ENCODE assay signal across 1 cellular context in the genomic region with DNA sequence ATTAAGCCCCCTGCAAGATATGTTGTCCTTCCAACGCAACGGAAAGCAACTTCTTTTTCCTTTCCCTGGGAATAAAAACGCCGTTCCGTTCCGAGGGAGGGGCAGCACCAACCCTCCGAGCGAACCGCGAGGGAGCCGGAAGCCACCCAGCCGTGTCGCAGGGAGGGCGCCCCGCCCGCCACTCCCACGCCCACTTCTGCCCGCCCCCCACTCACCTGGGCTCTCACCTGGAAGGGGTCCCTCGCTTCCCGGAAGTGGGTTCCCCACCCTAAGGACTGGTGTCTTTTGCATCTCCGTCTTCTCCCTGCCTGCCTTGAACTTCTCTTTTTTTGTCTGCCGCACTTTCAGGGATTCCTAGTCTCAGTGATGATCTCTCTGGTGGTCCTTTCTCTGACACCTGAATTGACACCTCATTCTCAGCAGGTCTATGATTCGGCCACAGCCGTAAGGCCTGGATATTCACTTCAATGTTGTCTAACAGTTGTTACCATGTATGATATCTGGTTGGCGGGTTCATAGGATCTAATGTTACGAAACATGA.
A peak's percentile ranks its signal among the peaks of the same experiment; 100 is the strongest.
TF ChIP-seq lines count a peak whose summit lies in the region.

No MANE protein-coding gene starts in this region.

TF ChIP-seq in HEK293, 187 proteins besides CTCF, POLR2A, EP300 and RAD21 (continued from another document and continues in another):
- TF ChIP-seq, protein P1, sequence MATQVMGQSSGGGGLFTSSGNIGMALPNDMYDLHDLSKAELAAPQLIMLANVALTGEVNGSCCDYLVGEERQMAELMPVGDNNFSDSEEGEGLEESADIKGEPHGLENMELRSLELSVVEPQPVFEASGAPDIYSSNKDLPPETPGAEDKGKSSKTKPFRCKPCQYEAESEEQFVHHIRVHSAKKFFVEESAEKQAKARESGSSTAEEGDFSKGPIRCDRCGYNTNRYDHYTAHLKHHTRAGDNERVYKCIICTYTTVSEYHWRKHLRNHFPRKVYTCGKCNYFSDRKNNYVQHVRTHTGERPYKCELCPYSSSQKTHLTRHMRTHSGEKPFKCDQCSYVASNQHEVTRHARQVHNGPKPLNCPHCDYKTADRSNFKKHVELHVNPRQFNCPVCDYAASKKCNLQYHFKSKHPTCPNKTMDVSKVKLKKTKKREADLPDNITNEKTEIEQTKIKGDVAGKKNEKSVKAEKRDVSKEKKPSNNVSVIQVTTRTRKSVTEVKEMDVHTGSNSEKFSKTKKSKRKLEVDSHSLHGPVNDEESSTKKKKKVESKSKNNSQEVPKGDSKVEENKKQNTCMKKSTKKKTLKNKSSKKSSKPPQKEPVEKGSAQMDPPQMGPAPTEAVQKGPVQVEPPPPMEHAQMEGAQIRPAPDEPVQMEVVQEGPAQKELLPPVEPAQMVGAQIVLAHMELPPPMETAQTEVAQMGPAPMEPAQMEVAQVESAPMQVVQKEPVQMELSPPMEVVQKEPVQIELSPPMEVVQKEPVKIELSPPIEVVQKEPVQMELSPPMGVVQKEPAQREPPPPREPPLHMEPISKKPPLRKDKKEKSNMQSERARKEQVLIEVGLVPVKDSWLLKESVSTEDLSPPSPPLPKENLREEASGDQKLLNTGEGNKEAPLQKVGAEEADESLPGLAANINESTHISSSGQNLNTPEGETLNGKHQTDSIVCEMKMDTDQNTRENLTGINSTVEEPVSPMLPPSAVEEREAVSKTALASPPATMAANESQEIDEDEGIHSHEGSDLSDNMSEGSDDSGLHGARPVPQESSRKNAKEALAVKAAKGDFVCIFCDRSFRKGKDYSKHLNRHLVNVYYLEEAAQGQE (tag by site-specific recombination; IDR thresholded peaks at IDR 0.05): no peak; the same call in 1 of the 2 replicates
- TF ChIP-seq ZNF777 (tag by site-specific recombination; IDR thresholded peaks at IDR 0.05; ENCODE audit: borderline replicate concordance) (no peak), ZNF558 (tag by site-specific recombination; IDR thresholded peaks at IDR 0.05) (no peak), KLF1 (tag by site-specific recombination; IDR thresholded peaks at IDR 0.05) (no peak; the same call in 1 of the 2 replicates), GLIS2 (tag by site-specific recombination; IDR thresholded peaks at IDR 0.05) (peak; percentile 82), ZNF521 (tag by site-specific recombination; IDR thresholded peaks at IDR 0.05) (no peak), SP3 (tag by site-specific recombination; IDR thresholded peaks at IDR 0.05) (peak; percentile 86), HOXA7 (CRISPR knock-in tag; IDR thresholded peaks at IDR 0.05; ENCODE audit: borderline replicate concordance) (no peak), MYNN (tag by site-specific recombination; IDR thresholded peaks at IDR 0.05; ENCODE audit: borderline replicate concordance) (no peak), ZNF792 (tag by site-specific recombination; IDR thresholded peaks at IDR 0.05) (no peak), ZNF223 (tag by site-specific recombination; IDR thresholded peaks at IDR 0.05) (0 out of 2 replicates have a peak, but pooled peaks have one; percentile 9), IKZF3 (tag by site-specific recombination; IDR thresholded peaks at IDR 0.05) (no peak), YY2 (tag by site-specific recombination; IDR thresholded peaks at IDR 0.05) (no peak), ZNF658 (tag by site-specific recombination; IDR thresholded peaks at IDR 0.05) (no peak), ZBTB8A (tag by site-specific recombination; IDR thresholded peaks at IDR 0.05) (peak; percentile 75), ZNF335 (tag by site-specific recombination; conservative IDR thresholded peaks at IDR 0.05) (peak; percentile 90), ZNF626 (tag by site-specific recombination; IDR thresholded peaks at IDR 0.05) (no peak), OSR2 (tag by site-specific recombination; IDR thresholded peaks at IDR 0.05) (no peak), ZNF660 (tag by site-specific recombination; IDR thresholded peaks at IDR 0.05) (peak; percentile 5; the same call in 1 of the 2 replicates), SALL2 (tag by site-specific recombination; IDR thresholded peaks at IDR 0.05; ENCODE audit: borderline replicate concordance) (no peak), ZNF221 (tag by site-specific recombination; IDR thresholded peaks at IDR 0.05; ENCODE audit: borderline replicate concordance) (no peak), ZNF239 (tag by site-specific recombination; IDR thresholded peaks at IDR 0.05) (no peak), ZNF585B (tag by site-specific recombination; IDR thresholded peaks at IDR 0.05) (no peak), ZNF133 (tag by site-specific recombination; IDR thresholded peaks at IDR 0.05) (no peak), ZNF10 (tag by site-specific recombination; IDR thresholded peaks at IDR 0.05) (no peak), ZNF302 (tag by site-specific recombination; IDR thresholded peaks at IDR 0.05; ENCODE audit: low read depth) (no peak), PRDM1 (tag by site-specific recombination; IDR thresholded peaks at IDR 0.05) (peak; percentile 50; the same call in 1 of the 2 replicates), ZBTB17 (tag by site-specific recombination; IDR thresholded peaks at IDR 0.05) (0 out of 2 replicates have a peak, but pooled peaks have one; percentile 18), GFI1B (tag by site-specific recombination; IDR thresholded peaks at IDR 0.05) (no peak), ZNF24 (tag by site-specific recombination; IDR thresholded peaks at IDR 0.05) (0 out of 2 replicates have a peak, but pooled peaks have one; percentile 14), ZNF837 (tag by site-specific recombination; IDR thresholded peaks at IDR 0.05) (no peak), ZFHX2 (tag by site-specific recombination; conservative IDR thresholded peaks at IDR 0.05) (peak; percentile 77), ZNF629 (tag by site-specific recombination; IDR thresholded peaks at IDR 0.05) (peak; percentile 50; the same call in 1 of the 2 replicates), SP7 (tag by site-specific recombination; IDR thresholded peaks at IDR 0.05) (peak; percentile 8; the same call in 1 of the 2 replicates), OVOL3 (tag by site-specific recombination; IDR thresholded peaks at IDR 0.05) (no peak), ZNF341 (tag by site-specific recombination; IDR thresholded peaks at IDR 0.05; ENCODE audit: low read depth) (peak; percentile 86), ZNF391 (tag by site-specific recombination; IDR thresholded peaks at IDR 0.05; ENCODE audit: borderline replicate concordance, low read depth) (0 out of 2 replicates have a peak, but pooled peaks have one; percentile 10)
- TF ChIP-seq, protein P2, sequence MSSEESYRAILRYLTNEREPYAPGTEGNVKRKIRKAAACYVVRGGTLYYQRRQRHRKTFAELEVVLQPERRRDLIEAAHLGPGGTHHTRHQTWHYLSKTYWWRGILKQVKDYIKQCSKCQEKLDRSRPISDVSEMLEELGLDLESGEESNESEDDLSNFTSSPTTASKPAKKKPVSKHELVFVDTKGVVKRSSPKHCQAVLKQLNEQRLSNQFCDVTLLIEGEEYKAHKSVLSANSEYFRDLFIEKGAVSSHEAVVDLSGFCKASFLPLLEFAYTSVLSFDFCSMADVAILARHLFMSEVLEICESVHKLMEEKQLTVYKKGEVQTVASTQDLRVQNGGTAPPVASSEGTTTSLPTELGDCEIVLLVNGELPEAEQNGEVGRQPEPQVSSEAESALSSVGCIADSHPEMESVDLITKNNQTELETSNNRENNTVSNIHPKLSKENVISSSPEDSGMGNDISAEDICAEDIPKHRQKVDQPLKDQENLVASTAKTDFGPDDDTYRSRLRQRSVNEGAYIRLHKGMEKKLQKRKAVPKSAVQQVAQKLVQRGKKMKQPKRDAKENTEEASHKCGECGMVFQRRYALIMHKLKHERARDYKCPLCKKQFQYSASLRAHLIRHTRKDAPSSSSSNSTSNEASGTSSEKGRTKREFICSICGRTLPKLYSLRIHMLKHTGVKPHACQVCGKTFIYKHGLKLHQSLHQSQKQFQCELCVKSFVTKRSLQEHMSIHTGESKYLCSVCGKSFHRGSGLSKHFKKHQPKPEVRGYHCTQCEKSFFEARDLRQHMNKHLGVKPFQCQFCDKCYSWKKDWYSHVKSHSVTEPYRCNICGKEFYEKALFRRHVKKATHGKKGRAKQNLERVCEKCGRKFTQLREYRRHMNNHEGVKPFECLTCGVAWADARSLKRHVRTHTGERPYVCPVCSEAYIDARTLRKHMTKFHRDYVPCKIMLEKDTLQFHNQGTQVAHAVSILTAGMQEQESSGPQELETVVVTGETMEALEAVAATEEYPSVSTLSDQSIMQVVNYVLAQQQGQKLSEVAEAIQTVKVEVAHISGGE (tag by site-specific recombination; conservative IDR thresholded peaks at IDR 0.05; ENCODE audit: low read depth): peak; percentile 79
- TF ChIP-seq, protein P3, sequence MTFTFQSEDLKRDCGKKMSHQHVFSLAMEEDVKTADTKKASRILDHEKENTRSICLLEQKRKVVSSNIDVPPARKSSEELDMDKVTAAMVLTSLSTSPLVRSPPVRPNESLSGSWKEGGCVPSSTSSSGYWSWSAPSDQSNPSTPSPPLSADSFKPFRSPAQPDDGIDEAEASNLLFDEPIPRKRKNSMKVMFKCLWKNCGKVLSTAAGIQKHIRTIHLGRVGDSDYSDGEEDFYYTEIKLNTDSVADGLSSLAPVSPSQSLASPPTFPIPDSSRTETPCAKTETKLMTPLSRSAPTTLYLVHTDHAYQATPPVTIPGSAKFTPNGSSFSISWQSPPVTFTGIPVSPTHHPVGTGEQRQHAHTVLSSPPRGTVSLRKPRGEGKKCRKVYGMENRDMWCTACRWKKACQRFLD (tag by site-specific recombination; IDR thresholded peaks at IDR 0.05): no peak
- TF ChIP-seq, protein P4, sequence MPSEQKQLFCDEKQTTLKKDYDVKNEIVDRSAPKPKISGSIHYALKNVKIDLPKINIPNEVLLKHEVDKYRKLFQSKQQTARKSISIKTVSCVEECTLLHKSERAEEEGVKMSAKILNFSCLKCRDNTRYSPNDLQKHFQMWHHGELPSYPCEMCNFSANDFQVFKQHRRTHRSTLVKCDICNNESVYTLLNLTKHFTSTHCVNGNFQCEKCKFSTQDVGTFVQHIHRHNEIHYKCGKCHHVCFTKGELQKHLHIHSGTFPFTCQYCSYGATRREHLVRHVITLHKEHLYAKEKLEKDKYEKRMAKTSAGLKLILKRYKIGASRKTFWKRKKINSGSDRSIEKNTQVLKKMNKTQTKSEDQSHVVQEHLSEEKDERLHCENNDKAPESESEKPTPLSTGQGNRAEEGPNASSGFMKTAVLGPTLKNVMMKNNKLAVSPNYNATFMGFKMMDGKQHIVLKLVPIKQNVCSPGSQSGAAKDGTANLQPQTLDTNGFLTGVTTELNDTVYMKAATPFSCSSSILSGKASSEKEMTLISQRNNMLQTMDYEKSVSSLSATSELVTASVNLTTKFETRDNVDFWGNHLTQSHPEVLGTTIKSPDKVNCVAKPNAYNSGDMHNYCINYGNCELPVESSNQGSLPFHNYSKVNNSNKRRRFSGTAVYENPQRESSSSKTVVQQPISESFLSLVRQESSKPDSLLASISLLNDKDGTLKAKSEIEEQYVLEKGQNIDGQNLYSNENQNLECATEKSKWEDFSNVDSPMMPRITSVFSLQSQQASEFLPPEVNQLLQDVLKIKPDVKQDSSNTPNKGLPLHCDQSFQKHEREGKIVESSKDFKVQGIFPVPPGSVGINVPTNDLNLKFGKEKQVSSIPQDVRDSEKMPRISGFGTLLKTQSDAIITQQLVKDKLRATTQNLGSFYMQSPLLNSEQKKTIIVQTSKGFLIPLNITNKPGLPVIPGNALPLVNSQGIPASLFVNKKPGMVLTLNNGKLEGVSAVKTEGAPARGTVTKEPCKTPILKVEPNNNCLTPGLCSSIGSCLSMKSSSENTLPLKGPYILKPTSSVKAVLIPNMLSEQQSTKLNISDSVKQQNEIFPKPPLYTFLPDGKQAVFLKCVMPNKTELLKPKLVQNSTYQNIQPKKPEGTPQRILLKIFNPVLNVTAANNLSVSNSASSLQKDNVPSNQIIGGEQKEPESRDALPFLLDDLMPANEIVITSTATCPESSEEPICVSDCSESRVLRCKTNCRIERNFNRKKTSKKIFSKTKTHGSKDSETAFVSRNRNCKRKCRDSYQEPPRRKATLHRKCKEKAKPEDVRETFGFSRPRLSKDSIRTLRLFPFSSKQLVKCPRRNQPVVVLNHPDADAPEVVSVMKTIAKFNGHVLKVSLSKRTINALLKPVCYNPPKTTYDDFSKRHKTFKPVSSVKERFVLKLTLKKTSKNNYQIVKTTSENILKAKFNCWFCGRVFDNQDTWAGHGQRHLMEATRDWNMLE (tag by site-specific recombination; conservative IDR thresholded peaks at IDR 0.05; ENCODE audit: low read depth): no peak; the same call in 1 of the 2 replicates
- TF ChIP-seq, protein P5, sequence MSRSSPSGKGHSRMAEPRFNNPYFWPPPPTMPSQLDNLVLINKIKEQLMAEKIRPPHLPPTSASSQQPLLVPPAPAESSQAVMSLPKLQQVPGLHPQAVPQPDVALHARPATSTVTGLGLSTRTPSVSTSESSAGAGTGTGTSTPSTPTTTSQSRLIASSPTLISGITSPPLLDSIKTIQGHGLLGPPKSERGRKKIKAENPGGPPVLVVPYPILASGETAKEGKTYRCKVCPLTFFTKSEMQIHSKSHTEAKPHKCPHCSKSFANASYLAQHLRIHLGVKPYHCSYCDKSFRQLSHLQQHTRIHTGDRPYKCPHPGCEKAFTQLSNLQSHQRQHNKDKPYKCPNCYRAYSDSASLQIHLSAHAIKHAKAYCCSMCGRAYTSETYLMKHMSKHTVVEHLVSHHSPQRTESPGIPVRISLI (tag by site-specific recombination; IDR thresholded peaks at IDR 0.05): peak; percentile 89
- TF ChIP-seq, protein P6, sequence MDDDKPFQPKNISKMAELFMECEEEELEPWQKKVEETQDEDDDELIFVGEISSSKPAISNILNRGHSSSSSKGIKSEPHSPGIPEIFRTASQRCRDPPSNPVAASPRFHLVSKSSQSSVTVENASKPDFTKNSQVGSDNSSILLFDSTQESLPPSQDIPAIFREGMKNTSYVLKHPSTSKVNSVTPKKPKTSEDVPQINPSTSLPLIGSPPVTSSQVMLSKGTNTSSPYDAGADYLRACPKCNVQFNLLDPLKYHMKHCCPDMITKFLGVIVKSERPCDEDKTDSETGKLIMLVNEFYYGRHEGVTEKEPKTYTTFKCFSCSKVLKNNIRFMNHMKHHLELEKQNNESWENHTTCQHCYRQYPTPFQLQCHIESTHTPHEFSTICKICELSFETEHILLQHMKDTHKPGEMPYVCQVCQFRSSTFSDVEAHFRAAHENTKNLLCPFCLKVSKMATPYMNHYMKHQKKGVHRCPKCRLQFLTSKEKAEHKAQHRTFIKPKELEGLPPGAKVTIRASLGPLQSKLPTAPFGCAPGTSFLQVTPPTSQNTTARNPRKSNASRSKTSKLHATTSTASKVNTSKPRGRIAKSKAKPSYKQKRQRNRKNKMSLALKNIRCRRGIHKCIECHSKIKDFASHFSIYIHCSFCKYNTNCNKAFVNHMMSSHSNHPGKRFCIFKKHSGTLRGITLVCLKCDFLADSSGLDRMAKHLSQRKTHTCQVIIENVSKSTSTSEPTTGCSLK (tag by site-specific recombination; IDR thresholded peaks at IDR 0.05): no peak
- TF ChIP-seq, protein P7, sequence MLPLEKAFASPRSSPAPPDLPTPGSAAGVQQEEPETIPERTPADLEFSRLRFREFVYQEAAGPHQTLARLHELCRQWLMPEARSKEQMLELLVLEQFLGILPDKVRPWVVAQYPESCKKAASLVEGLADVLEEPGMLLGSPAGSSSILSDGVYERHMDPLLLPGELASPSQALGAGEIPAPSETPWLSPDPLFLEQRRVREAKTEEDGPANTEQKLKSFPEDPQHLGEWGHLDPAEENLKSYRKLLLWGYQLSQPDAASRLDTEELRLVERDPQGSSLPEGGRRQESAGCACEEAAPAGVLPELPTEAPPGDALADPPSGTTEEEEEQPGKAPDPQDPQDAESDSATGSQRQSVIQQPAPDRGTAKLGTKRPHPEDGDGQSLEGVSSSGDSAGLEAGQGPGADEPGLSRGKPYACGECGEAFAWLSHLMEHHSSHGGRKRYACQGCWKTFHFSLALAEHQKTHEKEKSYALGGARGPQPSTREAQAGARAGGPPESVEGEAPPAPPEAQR (tag by site-specific recombination; IDR thresholded peaks at IDR 0.05): no peak
